In the genomic region with DNA sequence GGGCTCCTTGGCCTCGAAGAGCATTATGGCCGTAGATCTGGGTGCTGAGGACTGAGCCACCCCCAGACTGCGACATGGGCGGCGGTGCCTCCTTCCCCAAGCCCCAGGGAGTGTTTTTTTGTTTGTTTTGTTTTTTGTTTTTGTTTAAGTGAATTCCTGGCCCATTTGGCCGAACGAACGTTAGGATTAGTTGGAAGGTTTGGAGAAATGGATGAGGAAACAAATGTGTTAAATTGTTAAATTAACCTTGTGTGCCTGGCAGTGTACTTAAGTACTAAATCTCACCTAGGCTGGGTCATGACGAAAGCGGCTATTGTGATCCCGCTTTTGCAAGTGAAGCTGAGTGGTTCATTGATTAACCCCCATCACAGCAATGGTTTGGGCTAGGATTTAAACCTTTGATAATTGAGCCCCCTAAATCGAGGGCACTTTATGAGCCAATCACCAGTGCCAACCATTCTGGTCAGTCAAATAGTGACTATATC, we compare ENCODE assay signal across 8 cellular contexts. TPM values are rescaled to one million over a fixed set of nuclear protein-coding genes. Genes with fewer than 3 reads are reported as not detected.
A peak's percentile ranks its signal among the peaks of the same experiment; 100 is the strongest.
DNase-seq lines count a peak whose midpoint lies in the region; ATAC-seq, FAIRE-seq and TF ChIP-seq lines count a peak whose summit lies in the region.

No MANE protein-coding gene starts in this region.

- peaks cover 19% of the 10 kb centered on the region for H3K4me1 Mint-ChIP-seq in activated B cell treated with CpG ODN at 0.5 μM for 24 hours

- TF ChIP-seq POLR2A in suprapubic skin (IDR thresholded peaks at IDR 0.05): no peak
- TF ChIP-seq POLR2A in GM12891 (IDR thresholded peaks at IDR 0.05; ENCODE audit: low read depth, low read length): no peak

- peak; percentile 52 for ATAC-seq in activated B cell treated with CpG ODN at 0.5 μM for 24 hours (ENCODE audit: low read depth)
- no peak for ATAC-seq in HG03460 (IDR thresholded peaks at IDR 0.05; ENCODE audit: unreplicated experiment)

- intact Hi-C loops in activated B cell treated with CpG ODN at 0.5 μM for 24 hours (cut with micrococcal nuclease): no loop called here

- no peak for TF ChIP-seq EP300 in suprapubic skin (IDR thresholded peaks at IDR 0.05)

- peaks cover 5% of the 10 kb centered on the region for H3K36me3 ChIP-seq in suprapubic skin

- peak overlapping the region; percentile 78 for H3K4me3 ChIP-seq in suprapubic skin

- no peak for FAIRE-seq in GM12891 (lab: Jason Lieb, UNC)

- H3K4me1 ChIP-seq in suprapubic skin: peaks cover 8% of the 10 kb centered on the region

- H3K4me3 Mint-ChIP-seq in activated B cell treated with CpG ODN at 0.5 μM for 24 hours: peak overlapping the region; percentile 97

- POLR2A ChIA-PET in activated B cell treated with CpG ODN at 0.5 μM for 24 hours (lab: Charles Lee): interaction anchor here (0.6 to 2.8 kb wide), 6 partner anchors 8 to 334 kb away, joined by 3 to 45 read pairs (median 4); a partner anchor contains a TSS

- H3K27me3 ChIP-seq in suprapubic skin: no peaks in the 10 kb centered on the region

- H3K36me3 Mint-ChIP-seq in activated B cell treated with CpG ODN at 0.5 μM for 24 hours (ENCODE audit: low read depth): peaks cover 8% of the 10 kb centered on the region

- peak overlapping the region; percentile 90 for H3K27ac ChIP-seq in suprapubic skin

- no peak for TF ChIP-seq CTCF in activated B cell treated with CpG ODN at 0.5 μM for 24 hours (IDR thresholded peaks at IDR 0.05)
- TF ChIP-seq CTCF in suprapubic skin (IDR thresholded peaks at IDR 0.05): no peak

- CTCF ChIA-PET in activated B cell treated with CpG ODN at 0.5 μM for 24 hours (lab: Charles Lee): no interaction called here

- peak overlapping the region; percentile 80 for H3K27ac Mint-ChIP-seq in activated B cell treated with CpG ODN at 0.5 μM for 24 hours

- WGBS in suprapubic skin: 26% methylated on average over 12 of the region's 12 CpGs

- no peaks in the 10 kb centered on the region for H3K9me3 Mint-ChIP-seq in activated B cell treated with CpG ODN at 0.5 μM for 24 hours

- DNase-seq in activated CD8-positive, alpha-beta memory T cell treated with anti-CD3 and anti-CD28 coated beads for 24 hours: peak; percentile 52
- DNase-seq in activated CD8-positive, alpha-beta memory T cell treated with anti-CD3 and anti-CD28 coated beads, Interleukin-2, amount 50 U/mL, for 48 hours: no peak
- DNase-seq in activated B cell treated with CpG ODN at 0.5 μM for 24 hours: no peak
- peak; percentile 57 for DNase-seq in inferior parietal cortex (ENCODE audit: extremely low spot score)
- no peak for DNase-seq in suprapubic skin (ENCODE audit: low spot score in 2 of 2)
- DNase-seq in GM12891 (ENCODE audit: insufficient read length, low spot score): no peak
- DNase-seq in anterior cingulate cortex (lab: John Stamatoyannopoulos, UW): no peak

- H3K9me3 ChIP-seq in suprapubic skin: no peaks in the 10 kb centered on the region

- no peaks in the 10 kb centered on the region for H3K27me3 Mint-ChIP-seq in activated B cell treated with CpG ODN at 0.5 μM for 24 hours

TF ChIP-seq in GM12891, 5 proteins besides CTCF, POLR2A, EP300 and RAD21:
- TF ChIP-seq POLR2AphosphoS5 (IDR thresholded peaks at IDR 0.05; ENCODE audit: low read depth, low read length): no peak
- TF ChIP-seq PAX5 (IDR thresholded peaks at IDR 0.05; ENCODE audit: insufficient read depth, low read length, severe bottlenecking): no peak
- no peak; the same call in 1 of the 2 replicates for TF ChIP-seq TAF1 (IDR thresholded peaks at IDR 0.05; ENCODE audit: low read depth, low read length)
- TF ChIP-seq SPI1 (IDR thresholded peaks at IDR 0.05; ENCODE audit: low read depth, low read length): no peak
- TF ChIP-seq POU2F2 (IDR thresholded peaks at IDR 0.05; ENCODE audit: low read depth, low read length): no peak

RNA-seq across cellular contexts. Expression of a gene that starts 22.9 kb away (rescaled TPM):
- 645 and 678 TPM in 2 replicates for total RNA-seq in activated B cell treated with CpG ODN at 0.5 μM for 24 hours
- 100 to 1,000 TPM; 422 to 538 (median 448) TPM for total RNA-seq in suprapubic skin
- polyA plus RNA-seq in GM12891 (2012; ENCODE audit: low read depth, missing spikeins): 467 TPM

RNA-seq across cellular contexts. Expression of a gene that starts 23.5 kb away (rescaled TPM):
- total RNA-seq in activated B cell treated with CpG ODN at 0.5 μM for 24 hours: 6.6 and 8.5 TPM in 2 replicates
- 1 to 10 TPM; 4.0 to 8.7 (median 4.3) TPM for total RNA-seq in suprapubic skin
- 4.0 TPM for polyA plus RNA-seq in GM12891 (2012; ENCODE audit: low read depth, missing spikeins)

RNA-seq across cellular contexts. Expression of a gene that starts 35.8 kb away (rescaled TPM):
- total RNA-seq in activated B cell treated with CpG ODN at 0.5 μM for 24 hours (4.9 and 5.1 TPM in 2 replicates), suprapubic skin (10 to 100 TPM in 1 of 4 donors, 1 to 10 TPM in 3; 3.2 to 12.9 (median 5.5) TPM)
- polyA plus RNA-seq in GM12891 (2012; ENCODE audit: low read depth, missing spikeins): 0.86 TPM

Comparison
In these comparisons a context has a peak if more than half of its experiments do, and no peak if none do; other contexts are left out.
1. DNase-seq: peak in activated CD8-positive, alpha-beta memory T cell treated with anti-CD3 and anti-CD28 coated beads for 24 hours (single experiment) and inferior parietal cortex (single experiment); none in activated CD8-positive, alpha-beta memory T cell treated with anti-CD3 and anti-CD28 coated beads, Interleukin-2, amount 50 U/mL, for 48 hours (single experiment), activated B cell treated with CpG ODN at 0.5 μM for 24 hours (single experiment), suprapubic skin (0 of 2), GM12891 (single experiment) and anterior cingulate cortex (0 of 58).